ENCODE assay signal across 1 cellular context in the genomic region with DNA sequence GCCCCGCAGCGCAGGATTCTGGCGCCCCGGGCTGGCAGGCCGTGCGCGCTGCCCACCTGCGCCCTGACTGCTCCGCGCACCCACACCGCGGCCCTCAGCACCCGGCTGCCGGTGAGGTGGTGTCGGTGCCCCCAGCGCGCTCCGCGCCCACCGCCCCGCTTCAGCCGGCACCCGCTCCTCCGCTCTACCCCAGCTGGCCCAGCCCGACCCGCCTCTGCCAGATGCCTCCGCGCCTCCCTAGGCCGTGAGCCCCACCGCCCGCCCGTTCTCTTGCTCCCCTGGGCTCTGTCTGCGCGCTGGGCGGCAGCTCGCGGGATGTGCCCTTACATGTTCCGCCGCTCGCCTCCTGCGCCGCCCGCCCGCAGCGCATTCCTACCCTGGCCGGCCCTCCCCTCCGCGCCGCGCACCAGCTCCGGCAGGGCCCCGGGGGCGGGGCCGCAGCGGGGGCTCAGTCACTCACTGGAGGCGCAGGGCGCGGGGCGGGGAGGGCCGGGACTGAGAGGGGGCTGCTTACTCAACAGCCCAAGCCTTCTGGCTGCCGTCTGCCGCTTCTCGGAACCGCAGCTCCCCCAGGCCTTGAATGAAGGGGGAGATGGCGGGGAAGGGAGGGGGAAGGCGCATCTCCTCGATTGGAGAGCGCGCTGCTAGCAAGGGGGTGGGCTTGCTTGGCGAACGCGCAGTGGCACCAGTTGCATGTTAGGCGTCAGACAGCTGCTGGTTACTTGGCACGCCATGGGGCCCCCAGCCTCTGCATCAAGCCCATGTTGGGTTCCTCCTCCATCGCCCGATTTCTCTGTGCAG.
TF ChIP-seq lines count a peak whose summit lies in the region.

TSS of gene PHLDA3 (minus strand) at position 345 of the 801 bp plus-strand sequence. CDS start 402 bp downstream, outside the sequence.

TF ChIP-seq in HepG2, 621 proteins besides CTCF, POLR2A, EP300 and RAD21 (continued from another document and continues in another):
- TF ChIP-seq, protein P1, sequence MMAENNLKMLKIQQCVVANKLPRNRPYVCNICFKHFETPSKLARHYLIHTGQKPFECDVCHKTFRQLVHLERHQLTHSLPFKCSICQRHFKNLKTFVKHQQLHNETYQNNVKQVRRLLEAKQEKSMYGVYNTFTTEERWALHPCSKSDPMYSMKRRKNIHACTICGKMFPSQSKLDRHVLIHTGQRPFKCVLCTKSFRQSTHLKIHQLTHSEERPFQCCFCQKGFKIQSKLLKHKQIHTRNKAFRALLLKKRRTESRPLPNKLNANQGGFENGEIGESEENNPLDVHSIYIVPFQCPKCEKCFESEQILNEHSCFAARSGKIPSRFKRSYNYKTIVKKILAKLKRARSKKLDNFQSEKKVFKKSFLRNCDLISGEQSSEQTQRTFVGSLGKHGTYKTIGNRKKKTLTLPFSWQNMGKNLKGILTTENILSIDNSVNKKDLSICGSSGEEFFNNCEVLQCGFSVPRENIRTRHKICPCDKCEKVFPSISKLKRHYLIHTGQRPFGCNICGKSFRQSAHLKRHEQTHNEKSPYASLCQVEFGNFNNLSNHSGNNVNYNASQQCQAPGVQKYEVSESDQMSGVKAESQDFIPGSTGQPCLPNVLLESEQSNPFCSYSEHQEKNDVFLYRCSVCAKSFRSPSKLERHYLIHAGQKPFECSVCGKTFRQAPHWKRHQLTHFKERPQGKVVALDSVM (CRISPR knock-in tag; IDR thresholded peaks at IDR 0.05): peak; percentile 82
- TF ChIP-seq, protein P2, sequence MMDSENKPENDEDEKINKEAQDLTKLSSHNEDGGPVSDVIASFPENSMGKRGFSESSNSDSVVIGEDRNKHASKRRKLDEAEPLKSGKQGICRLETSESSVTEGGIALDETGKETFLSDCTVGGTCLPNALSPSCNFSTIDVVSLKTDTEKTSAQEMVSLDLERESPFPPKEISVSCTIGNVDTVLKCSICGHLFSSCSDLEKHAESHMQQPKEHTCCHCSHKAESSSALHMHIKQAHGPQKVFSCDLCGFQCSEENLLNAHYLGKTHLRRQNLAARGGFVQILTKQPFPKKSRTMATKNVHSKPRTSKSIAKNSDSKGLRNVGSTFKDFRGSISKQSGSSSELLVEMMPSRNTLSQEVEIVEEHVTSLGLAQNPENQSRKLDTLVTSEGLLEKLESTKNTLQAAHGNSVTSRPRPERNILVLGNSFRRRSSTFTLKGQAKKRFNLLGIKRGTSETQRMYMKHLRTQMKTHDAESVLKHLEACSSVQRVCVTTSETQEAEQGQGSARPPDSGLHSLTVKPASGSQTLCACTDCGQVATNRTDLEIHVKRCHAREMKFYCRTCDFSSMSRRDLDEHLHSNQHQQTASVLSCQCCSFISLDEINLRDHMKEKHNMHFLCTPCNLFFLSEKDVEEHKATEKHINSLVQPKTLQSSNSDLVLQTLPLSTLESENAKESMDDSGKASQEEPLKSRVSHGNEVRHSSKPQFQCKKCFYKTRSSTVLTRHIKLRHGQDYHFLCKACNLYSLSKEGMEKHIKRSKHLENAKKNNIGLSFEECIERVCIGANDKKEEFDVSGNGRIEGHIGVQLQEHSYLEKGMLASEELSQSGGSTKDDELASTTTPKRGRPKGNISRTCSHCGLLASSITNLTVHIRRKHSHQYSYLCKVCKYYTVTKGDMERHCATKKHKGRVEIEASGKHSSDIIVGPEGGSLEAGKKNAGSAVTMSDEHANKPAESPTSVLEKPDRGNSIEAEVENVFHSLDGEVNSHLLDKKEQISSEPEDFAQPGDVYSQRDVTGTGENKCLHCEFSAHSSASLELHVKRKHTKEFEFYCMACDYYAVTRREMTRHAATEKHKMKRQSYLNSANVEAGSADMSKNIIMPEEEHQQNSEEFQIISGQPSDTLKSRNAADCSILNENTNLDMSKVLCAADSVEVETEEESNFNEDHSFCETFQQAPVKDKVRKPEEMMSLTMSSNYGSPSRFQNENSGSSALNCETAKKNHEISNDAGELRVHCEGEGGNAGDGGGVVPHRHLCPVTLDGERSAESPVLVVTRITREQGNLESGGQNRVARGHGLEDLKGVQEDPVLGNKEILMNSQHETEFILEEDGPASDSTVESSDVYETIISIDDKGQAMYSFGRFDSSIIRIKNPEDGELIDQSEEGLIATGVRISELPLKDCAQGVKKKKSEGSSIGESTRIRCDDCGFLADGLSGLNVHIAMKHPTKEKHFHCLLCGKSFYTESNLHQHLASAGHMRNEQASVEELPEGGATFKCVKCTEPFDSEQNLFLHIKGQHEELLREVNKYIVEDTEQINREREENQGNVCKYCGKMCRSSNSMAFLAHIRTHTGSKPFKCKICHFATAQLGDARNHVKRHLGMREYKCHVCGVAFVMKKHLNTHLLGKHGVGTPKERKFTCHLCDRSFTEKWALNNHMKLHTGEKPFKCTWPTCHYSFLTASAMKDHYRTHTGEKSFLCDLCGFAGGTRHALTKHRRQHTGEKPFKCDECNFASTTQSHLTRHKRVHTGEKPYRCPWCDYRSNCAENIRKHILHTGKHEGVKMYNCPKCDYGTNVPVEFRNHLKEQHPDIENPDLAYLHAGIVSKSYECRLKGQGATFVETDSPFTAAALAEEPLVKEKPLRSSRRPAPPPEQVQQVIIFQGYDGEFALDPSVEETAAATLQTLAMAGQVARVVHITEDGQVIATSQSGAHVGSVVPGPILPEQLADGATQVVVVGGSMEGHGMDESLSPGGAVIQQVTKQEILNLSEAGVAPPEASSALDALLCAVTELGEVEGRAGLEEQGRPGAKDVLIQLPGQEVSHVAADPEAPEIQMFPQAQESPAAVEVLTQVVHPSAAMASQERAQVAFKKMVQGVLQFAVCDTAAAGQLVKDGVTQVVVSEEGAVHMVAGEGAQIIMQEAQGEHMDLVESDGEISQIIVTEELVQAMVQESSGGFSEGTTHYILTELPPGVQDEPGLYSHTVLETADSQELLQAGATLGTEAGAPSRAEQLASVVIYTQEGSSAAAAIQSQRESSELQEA (CRISPR knock-in tag; IDR thresholded peaks at IDR 0.05; ENCODE audit: not compliant biosample characterization): no peak
- TF ChIP-seq TAF1 (CRISPR knock-in tag; IDR thresholded peaks at IDR 0.05): peak; percentile 91
- TF ChIP-seq ZNF17 (CRISPR knock-in tag; IDR thresholded peaks at IDR 0.05): no peak
- no peak for TF ChIP-seq HDAC6 (IDR thresholded peaks at IDR 0.05; ENCODE audit: low read depth, low read length)
- TF ChIP-seq ZNF337 (CRISPR knock-in tag; IDR thresholded peaks at IDR 0.05; ENCODE audit: borderline replicate concordance, low read depth): no peak
- TF ChIP-seq CHD4 (IDR thresholded peaks at IDR 0.05; ENCODE audit: borderline replicate concordance, low read length): no peak
- TF ChIP-seq ZBTB2 (CRISPR knock-in tag; IDR thresholded peaks at IDR 0.05; ENCODE audit: low read depth): no peak
- TF ChIP-seq ZNF275 (CRISPR knock-in tag; IDR thresholded peaks at IDR 0.05; ENCODE audit: borderline replicate concordance): 0 out of 2 replicates have a peak, but pooled peaks have one; percentile 15
- no peak for TF ChIP-seq TCF7L2 (IDR thresholded peaks at IDR 0.05; ENCODE audit: low read depth, low read length)
- TF ChIP-seq, protein P3, sequence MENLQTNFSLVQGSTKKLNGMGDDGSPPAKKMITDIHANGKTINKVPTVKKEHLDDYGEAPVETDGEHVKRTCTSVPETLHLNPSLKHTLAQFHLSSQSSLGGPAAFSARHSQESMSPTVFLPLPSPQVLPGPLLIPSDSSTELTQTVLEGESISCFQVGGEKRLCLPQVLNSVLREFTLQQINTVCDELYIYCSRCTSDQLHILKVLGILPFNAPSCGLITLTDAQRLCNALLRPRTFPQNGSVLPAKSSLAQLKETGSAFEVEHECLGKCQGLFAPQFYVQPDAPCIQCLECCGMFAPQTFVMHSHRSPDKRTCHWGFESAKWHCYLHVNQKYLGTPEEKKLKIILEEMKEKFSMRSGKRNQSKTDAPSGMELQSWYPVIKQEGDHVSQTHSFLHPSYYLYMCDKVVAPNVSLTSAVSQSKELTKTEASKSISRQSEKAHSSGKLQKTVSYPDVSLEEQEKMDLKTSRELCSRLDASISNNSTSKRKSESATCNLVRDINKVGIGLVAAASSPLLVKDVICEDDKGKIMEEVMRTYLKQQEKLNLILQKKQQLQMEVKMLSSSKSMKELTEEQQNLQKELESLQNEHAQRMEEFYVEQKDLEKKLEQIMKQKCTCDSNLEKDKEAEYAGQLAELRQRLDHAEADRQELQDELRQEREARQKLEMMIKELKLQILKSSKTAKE (CRISPR knock-in tag; IDR thresholded peaks at IDR 0.05; ENCODE audit: borderline replicate concordance): no peak; the same call in 1 of the 2 replicates
- TF ChIP-seq, protein P4, sequence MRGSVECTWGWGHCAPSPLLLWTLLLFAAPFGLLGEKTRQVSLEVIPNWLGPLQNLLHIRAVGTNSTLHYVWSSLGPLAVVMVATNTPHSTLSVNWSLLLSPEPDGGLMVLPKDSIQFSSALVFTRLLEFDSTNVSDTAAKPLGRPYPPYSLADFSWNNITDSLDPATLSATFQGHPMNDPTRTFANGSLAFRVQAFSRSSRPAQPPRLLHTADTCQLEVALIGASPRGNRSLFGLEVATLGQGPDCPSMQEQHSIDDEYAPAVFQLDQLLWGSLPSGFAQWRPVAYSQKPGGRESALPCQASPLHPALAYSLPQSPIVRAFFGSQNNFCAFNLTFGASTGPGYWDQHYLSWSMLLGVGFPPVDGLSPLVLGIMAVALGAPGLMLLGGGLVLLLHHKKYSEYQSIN (CRISPR knock-in tag; IDR thresholded peaks at IDR 0.05; ENCODE audit: borderline replicate concordance): no peak
- no peak for TF ChIP-seq FOXJ3 (CRISPR knock-in tag; IDR thresholded peaks at IDR 0.05; ENCODE audit: borderline replicate concordance)
- TF ChIP-seq ZNF264 (CRISPR knock-in tag; IDR thresholded peaks at IDR 0.05): 0 out of 2 replicates have a peak, but pooled peaks have one; percentile 17
- TF ChIP-seq EED (CRISPR knock-in tag; IDR thresholded peaks at IDR 0.05): no peak; the same call in none of the 2 replicates
- peak; percentile 57 for TF ChIP-seq ZNF331 (CRISPR knock-in tag; IDR thresholded peaks at IDR 0.05)
- 0 out of 2 replicates have a peak, but pooled peaks have one; percentile 19 for TF ChIP-seq ARID2 (CRISPR knock-in tag; IDR thresholded peaks at IDR 0.05; ENCODE audit: borderline replicate concordance)
- TF ChIP-seq IKZF5 (CRISPR knock-in tag; IDR thresholded peaks at IDR 0.05): no peak
- no peak; the same call in 1 of the 2 replicates for TF ChIP-seq SALL1 (CRISPR knock-in tag; IDR thresholded peaks at IDR 0.05)
- no peak for TF ChIP-seq ZNF569 (CRISPR knock-in tag; IDR thresholded peaks at IDR 0.05; ENCODE audit: borderline replicate concordance)
- no peak for TF ChIP-seq EZH2 (conservative IDR thresholded peaks at IDR 0.05; ENCODE audit: low read depth, low read length)
- TF ChIP-seq MED1 (CRISPR knock-in tag; IDR thresholded peaks at IDR 0.05): peak; percentile 37; the same call in 1 of the 2 replicates
- TF ChIP-seq ATF7-NPFF (CRISPR knock-in tag; IDR thresholded peaks at IDR 0.05; ENCODE audit: low read depth): peak; percentile 74
- peak; percentile 57; the same call in 1 of the 2 replicates for TF ChIP-seq PITX1 (CRISPR knock-in tag; IDR thresholded peaks at IDR 0.05)
- TF ChIP-seq, protein P5, sequence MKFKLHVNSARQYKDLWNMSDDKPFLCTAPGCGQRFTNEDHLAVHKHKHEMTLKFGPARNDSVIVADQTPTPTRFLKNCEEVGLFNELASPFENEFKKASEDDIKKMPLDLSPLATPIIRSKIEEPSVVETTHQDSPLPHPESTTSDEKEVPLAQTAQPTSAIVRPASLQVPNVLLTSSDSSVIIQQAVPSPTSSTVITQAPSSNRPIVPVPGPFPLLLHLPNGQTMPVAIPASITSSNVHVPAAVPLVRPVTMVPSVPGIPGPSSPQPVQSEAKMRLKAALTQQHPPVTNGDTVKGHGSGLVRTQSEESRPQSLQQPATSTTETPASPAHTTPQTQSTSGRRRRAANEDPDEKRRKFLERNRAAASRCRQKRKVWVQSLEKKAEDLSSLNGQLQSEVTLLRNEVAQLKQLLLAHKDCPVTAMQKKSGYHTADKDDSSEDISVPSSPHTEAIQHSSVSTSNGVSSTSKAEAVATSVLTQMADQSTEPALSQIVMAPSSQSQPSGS (CRISPR knock-in tag; IDR thresholded peaks at IDR 0.05): no peak
- peak; percentile 74; the same call in 1 of the 2 replicates for TF ChIP-seq ZNF746 (CRISPR knock-in tag; IDR thresholded peaks at IDR 0.05)
- TF ChIP-seq DMTF1 (CRISPR knock-in tag; IDR thresholded peaks at IDR 0.05): no peak
- TF ChIP-seq TOPORS (CRISPR knock-in tag; IDR thresholded peaks at IDR 0.05): 0 out of 2 replicates have a peak, but pooled peaks have one; percentile 34
- no peak for TF ChIP-seq TEAD2 (CRISPR knock-in tag; IDR thresholded peaks at IDR 0.05)
